13 cellular contexts compared by ENCODE assay signal in genomic region chr2:881204-881918, GRCh38.
A peak's percentile ranks its signal among the peaks of the same experiment; 100 is the strongest.
DNase-seq lines count a peak whose midpoint lies in the region; ATAC-seq and TF ChIP-seq lines count a peak whose summit lies in the region.
"Had no signal": no experiment of that assay in that cellular context is flagged by ENCODE, and none has a peak within 500 bp of the region (broad histone marks: within the 10 kb centered on the region; RNA-seq: fewer than 3 reads in every experiment).

No MANE protein-coding gene starts in this region.

- CTCF ChIA-PET in OCI-LY7 (lab: Charles Lee; ENCODE audit: unreplicated experiment): no interaction called here

- H4K20me1 ChIP-seq in OCI-LY7 (ENCODE audit: insufficient read depth, low read length): no peaks in the 10 kb centered on the region

- no peak overlapping the region for H3K4me2 ChIP-seq in OCI-LY7 (ENCODE audit: low read length)
- H3K4me2 ChIP-seq: neural progenitor cell had no signal

- peaks cover 39% of the 10 kb centered on the region for H3K27me3 Mint-ChIP-seq in activated naive CD8-positive, alpha-beta T cell treated with anti-CD3 and anti-CD28 coated beads for 36 hours

- no peaks in the 10 kb centered on the region for H3K36me3 Mint-ChIP-seq in activated naive CD8-positive, alpha-beta T cell treated with anti-CD3 and anti-CD28 coated beads for 36 hours
- H3K36me3 Mint-ChIP-seq: neural progenitor cell had no signal

- H3K4me1 ChIP-seq in OCI-LY7 (ENCODE audit: insufficient read depth, low read length, poor library complexity, severe bottlenecking): no peaks in the 10 kb centered on the region

- peak; percentile 82 for ATAC-seq in GM19351 (IDR thresholded peaks at IDR 0.05; ENCODE audit: unreplicated experiment)
- peak; percentile 78 for ATAC-seq in HG02870 (IDR thresholded peaks at IDR 0.05; ENCODE audit: unreplicated experiment)

- no peaks in the 10 kb centered on the region for H3K36me3 ChIP-seq in OCI-LY7 (ENCODE audit: insufficient read depth, low read length)
- H3K36me3 ChIP-seq: cardiac muscle cell, neural progenitor cell had no signal

- no peak overlapping the region for H3K4me3 Mint-ChIP-seq in activated naive CD8-positive, alpha-beta T cell treated with anti-CD3 and anti-CD28 coated beads for 36 hours
- H3K4me3 Mint-ChIP-seq: neural progenitor cell had no signal

- no TSS peak for BruUV-seq in OCI-LY7 (replicated peaks; lab: Mats Ljungman, UMichigan)

- intact Hi-C loops in OCI-LY7 (cut with micrococcal nuclease; ENCODE audit: unreplicated experiment): no loop called here

- no peak overlapping the region for H3K4me3 ChIP-seq in OCI-LY7 (ENCODE audit: low read depth, low read length, poor library complexity, severe bottlenecking)
- H3K4me3 ChIP-seq: cardiac muscle cell, neural progenitor cell had no signal

- TF ChIP-seq CTCF in OCI-LY7 (conservative IDR thresholded peaks at IDR 0.05; ENCODE audit: low read length): no peak

- no peaks in the 10 kb centered on the region for H3K9me2 ChIP-seq in OCI-LY7 (ENCODE audit: insufficient read depth, low read length)

- H3K9me3 Mint-ChIP-seq in activated naive CD8-positive, alpha-beta T cell treated with anti-CD3 and anti-CD28 coated beads for 36 hours: no peaks in the 10 kb centered on the region

- POLR2A ChIA-PET in OCI-LY7 (lab: Charles Lee): no interaction called here

- H3K79me2 ChIP-seq in OCI-LY7 (ENCODE audit: insufficient read depth, low read depth, low read length): no peaks in the 10 kb centered on the region

- no peak overlapping the region for H3K27ac Mint-ChIP-seq in activated naive CD8-positive, alpha-beta T cell treated with anti-CD3 and anti-CD28 coated beads for 36 hours

- H3K4me1 Mint-ChIP-seq in activated naive CD8-positive, alpha-beta T cell treated with anti-CD3 and anti-CD28 coated beads for 36 hours: peaks cover 4% of the 10 kb centered on the region

- H2AFZ ChIP-seq in OCI-LY7 (ENCODE audit: low read length): no peak overlapping the region
- H2AFZ ChIP-seq: neural progenitor cell had no signal

- DNase-seq in AG20443 (ENCODE audit: low spot score): peak; percentile 38
- peak; percentile 8 for DNase-seq in activated naive CD8-positive, alpha-beta T cell treated with anti-CD3 and anti-CD28 coated beads for 36 hours
- DNase-seq in middle frontal gyrus (ENCODE audit: extremely low spot score, low spot score): no peak
- no peak for DNase-seq in COLO829 (ENCODE audit: low spot score)
- no peak for DNase-seq in OCI-LY7 (ENCODE audit: low spot score)
- DNase-seq in NCI-H2171 treated with DMSO at 0.1 percent for 48 hours (lab: John Stamatoyannopoulos, UW): no peak
- DNase-seq: ACHN, NCI-H2029 treated with DMSO at 0.1 percent for 48 hours, substantia nigra had no signal

- H3K9me3 ChIP-seq in OCI-LY7 (ENCODE audit: low read length): no peaks in the 10 kb centered on the region

- no peak overlapping the region for H3K27ac ChIP-seq in OCI-LY7 (ENCODE audit: low read depth, low read length, poor library complexity, severe bottlenecking)
- H3K27ac ChIP-seq: cardiac muscle cell, neural progenitor cell had no signal

Comparison
In these comparisons a context has a peak if more than half of its experiments do, and no peak if none do; other contexts are left out.
1. DNase-seq: peak in AG20443 (single experiment) and activated naive CD8-positive, alpha-beta T cell treated with anti-CD3 and anti-CD28 coated beads for 36 hours (single experiment); none in middle frontal gyrus (single experiment), COLO829 (single experiment), OCI-LY7 (single experiment) and NCI-H2171 treated with DMSO at 0.1 percent for 48 hours (single experiment).